8 cellular contexts compared by ENCODE assay signal in genomic region chr3:172107403-172107802, GRCh38.
DNase-seq lines count a peak whose midpoint lies in the region; ATAC-seq and TF ChIP-seq lines count a peak whose summit lies in the region.

No MANE protein-coding gene starts in this region.

- no peak overlapping the region for H2AFZ ChIP-seq in OCI-LY3 (ENCODE audit: low read depth, low read length)

- H3K36me3 ChIP-seq in OCI-LY3 (replicated peaks; ENCODE audit: low read depth, low read length), result no peaks in the 10 kb centered on the region
- no peaks in the 10 kb centered on the region for H3K36me3 ChIP-seq in ascending aorta

- H3K4me1 ChIP-seq in OCI-LY3 (ENCODE audit: low read length), result peaks cover 24% of the 10 kb centered on the region
- H3K4me1 ChIP-seq in ascending aorta, result peaks cover 5 to 41% of the 10 kb centered on the region in 2 donors
- peaks cover 24% of the 10 kb centered on the region for H3K4me1 ChIP-seq in foreskin keratinocyte

- H3K27me3 ChIP-seq in OCI-LY3 (ENCODE audit: low read depth, low read length), result peaks cover 46% of the 10 kb centered on the region
- H3K27me3 ChIP-seq in ascending aorta, result no peaks in the 10 kb centered on the region
- H3K27me3 ChIP-seq in foreskin keratinocyte, result no peaks in the 10 kb centered on the region

- H3K27ac ChIP-seq in OCI-LY3 (ENCODE audit: low read length), result no peak overlapping the region
- H3K27ac ChIP-seq in ascending aorta, result peak overlapping the region; percentile 8 to 19
- H3K27ac ChIP-seq in foreskin keratinocyte, result no peak overlapping the region

- ATAC-seq in GM18502 (IDR thresholded peaks at IDR 0.05; ENCODE audit: poor library complexity, unreplicated experiment) (peak; percentile 92), HG02571 (IDR thresholded peaks at IDR 0.05; ENCODE audit: unreplicated experiment) (peak; percentile 86), foreskin keratinocyte (no peak)

- H3K4me2 ChIP-seq in OCI-LY3 (ENCODE audit: low read length), result peak overlapping the region; percentile 71

- intact Hi-C loops in ascending aorta (cut with DNase I), result loop anchor here (5.0 kb wide), 1 partner anchor 40 kb away; no protein-coding TSS in a partner anchor

- H4K20me1 ChIP-seq in OCI-LY3 (ENCODE audit: insufficient read depth, low read length), result peaks cover 81% of the 10 kb centered on the region

- no peaks in the 10 kb centered on the region for H3K9me3 ChIP-seq in OCI-LY3 (ENCODE audit: insufficient read depth, low read length)
- H3K9me3 ChIP-seq in ascending aorta, result no peaks in the 10 kb centered on the region

- no peak for TF ChIP-seq CTCF in OCI-LY3 (IDR thresholded peaks at IDR 0.05; ENCODE audit: low read depth, low read length)
- TF ChIP-seq CTCF in ascending aorta (IDR thresholded peaks at IDR 0.05), result no peak
- TF ChIP-seq CTCF in foreskin keratinocyte (conservative IDR thresholded peaks at IDR 0.05), result no peak

- no peaks in the 10 kb centered on the region; the same call in 1 of the 2 replicates for H3K79me2 ChIP-seq in OCI-LY3 (ENCODE audit: low read length)

- peak overlapping the region; percentile 46 for H3K4me3 ChIP-seq in OCI-LY3 (ENCODE audit: low read length)
- H3K4me3 ChIP-seq in ascending aorta, result no peak overlapping the region

- no peak for DNase-seq in ascending aorta (ENCODE audit: low spot score in 2 of 2)
- peak; percentile 68 for DNase-seq in stimulated activated CD4-positive, alpha-beta T cell treated with anti-CD3 and anti-CD28 coated beads, Interleukin-4, amount 100 ng/mL, for 24 hours
- no peak for DNase-seq in foreskin keratinocyte
- no peak for DNase-seq in kidney glomerular epithelial cell (lab: John Stamatoyannopoulos, UW)
- no peak for DNase-seq in HCEC 1CT

- H3K9ac ChIP-seq in OCI-LY3 (ENCODE audit: low read length), result no peak overlapping the region

Comparison
In these comparisons a context has a peak if more than half of its experiments do, and no peak if none do; other contexts are left out.
1. H3K27ac ChIP-seq: peak in ascending aorta (2 of 2); none in OCI-LY3 (single experiment) and foreskin keratinocyte (single experiment).